In genomic region chr7:3025616-3026015, GRCh38 we compare ENCODE assay signal across 38 cellular contexts. TPM values are rescaled to one million over a fixed set of nuclear protein-coding genes. Genes with fewer than 3 reads are reported as not detected.
"Had no signal": no experiment of that assay in that cellular context is flagged by ENCODE, and none has a peak within 500 bp of the region (broad histone marks: within the 10 kb centered on the region; RNA-seq: fewer than 3 reads in every experiment).

No MANE protein-coding gene starts in this region.

- H3K4me3 Mint-ChIP-seq: activated B cell treated with CpG ODN at 0.5 μM for 24 hours; activated naive CD8-positive, alpha-beta T cell; activated naive CD8-positive, alpha-beta T cell treated with anti-CD3 and anti-CD28 coated beads, Interleukin-2, amount 50 U/mL, for 24 hours; brain; T-cell had no signal

- H3K27ac Mint-ChIP-seq: activated naive CD8-positive, alpha-beta T cell treated with anti-CD3 and anti-CD28 coated beads, Interleukin-2, amount 50 U/mL, for 24 hours; activated T-helper 2 cell treated with anti-CD3 and anti-CD28 coated beads, Interferon-gamma antibody, Interleukin-2, Interleukin-4, amounts not matched to agents 10 μg/mL and 5 μg/mL and 100 μg/mL, durations not matched to agents 14 hours and 24 hours and 36 hours; brain had no signal

- DNase-seq: activated B cell treated with CpG ODN at 0.5 μM for 24 hours; activated CD4-positive, alpha-beta T cell treated with anti-CD3 and anti-CD28 coated beads for 4 hours; activated CD4-positive, alpha-beta T cell treated with anti-CD3 and anti-CD28 coated beads, Interleukin-2, amount 50 U/mL, for 1 hour; activated CD4-positive, CD25-positive, alpha-beta regulatory T cell treated with anti-CD3 and anti-CD28 coated beads, Interleukin-2, amount 50 U/mL, for 72 hours; activated CD8-positive, alpha-beta memory T cell treated with anti-CD3 and anti-CD28 coated beads, Interleukin-2, amount 50 U/mL, for 4 hours; activated gamma-delta T cell; activated naive CD4-positive, alpha-beta T cell treated with Interleukin-2 at 50 U/mL for 16 hours; activated naive CD8-positive, alpha-beta T cell treated with anti-CD3 and anti-CD28 coated beads, Interleukin-2, amount 50 U/mL, for 24 hours; activated T-cell treated with anti-CD3 and anti-CD28 coated beads for 4 hours; activated T-cell treated with anti-CD3 and anti-CD28 coated beads, Interleukin-2, amount 50 U/mL, for 48 hours; anterior cingulate cortex; caudate nucleus; Karpas-422; KBM-7; NCI-H1105 treated with DMSO at 0.1 percent for 48 hours; NCI-H1436 treated with DMSO at 0.1 percent for 48 hours; NCI-H1694 treated with DMSO at 0.1 percent for 48 hours; NCI-H2029; NCI-H345; NCI-H524 treated with DMSO at 0.1 percent for 48 hours; NK-92 treated with Interleukin-12 subunit alpha and Interleukin-12 subunit beta, amount 100 ng/mL, for 24 hours; PC-3; SIG-M5; T-cell; T-helper 2 cell; T-helper 9 cell had no signal

- ATAC-seq: activated naive CD8-positive, alpha-beta T cell treated with anti-CD3 and anti-CD28 coated beads, Interleukin-2, amount 50 U/mL, for 24 hours; PC-3; Right ventricle myocardium inferior; SK-N-SH treated with all-trans-retinoic acid at 6 μM for 48 hours; T-cell had no signal

- H3K36me3 Mint-ChIP-seq: brain had no signal

- H3K27ac ChIP-seq: RWPE1, VCaP had no signal

- FAIRE-seq: bronchial epithelial cell, colon, RCC 7860 had no signal

- H3K27me3 Mint-ChIP-seq: activated B cell treated with CpG ODN at 0.5 μM for 24 hours; activated naive CD8-positive, alpha-beta T cell; activated naive CD8-positive, alpha-beta T cell treated with anti-CD3 and anti-CD28 coated beads, Interleukin-2, amount 50 U/mL, for 24 hours; T-cell had no signal

RNA-seq across cellular contexts. Expression of gene CARD11, which starts 18.1 kb away (rescaled TPM):
- total RNA-seq: MCF 10A, PC-3, SK-MEL-5 had no signal
